In the genomic region with DNA sequence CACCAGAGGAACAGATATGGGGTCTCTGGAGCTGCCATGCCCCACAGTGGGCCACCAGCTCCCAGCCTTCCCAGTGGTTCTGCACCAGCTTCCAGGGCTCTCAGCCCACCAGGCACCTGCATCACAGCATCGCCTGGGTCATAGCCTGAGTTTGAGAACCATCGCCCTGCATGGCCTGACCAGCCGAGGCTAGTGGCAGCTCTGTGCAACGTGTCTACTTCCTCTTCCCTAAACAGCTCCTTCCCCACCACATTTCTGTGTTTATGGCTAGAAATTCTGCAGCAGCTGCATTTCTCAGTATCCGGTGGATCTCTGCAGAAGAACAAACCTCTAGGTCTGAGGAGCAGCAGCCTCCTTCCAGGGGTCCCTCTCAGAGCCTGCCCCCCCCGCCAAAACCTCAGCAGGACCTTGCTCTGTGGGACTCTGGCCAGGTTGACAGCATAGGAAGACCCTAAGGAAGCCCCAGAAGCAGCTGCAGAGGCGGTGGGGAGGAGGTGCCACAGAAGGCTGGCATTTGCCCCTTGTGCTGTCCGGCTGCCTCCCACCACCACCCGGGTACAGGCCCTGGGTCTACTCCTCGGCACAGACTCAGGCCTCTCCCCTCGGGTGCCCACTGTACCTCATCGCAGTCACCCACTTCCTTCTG, we compare ENCODE assay signal across 8 cellular contexts. TPM values are rescaled to one million over a fixed set of nuclear protein-coding genes. Genes with fewer than 3 reads are reported as not detected.
DNase-seq lines count a peak whose midpoint lies in the region; ATAC-seq and TF ChIP-seq lines count a peak whose summit lies in the region.

No MANE protein-coding gene starts in this region.

- CTCF ChIA-PET in GM10248 (lab: Yijun Ruan, JAX) = interaction anchor here (0.9 to 1.5 kb wide), 7 partner anchors 10 to 199 kb away, joined by 3 to 6 read pairs (median 4); no protein-coding TSS in a partner anchor
- CTCF ChIA-PET in activated CD8-positive, alpha-beta T cell treated with anti-CD3 and anti-CD28 coated beads, Interleukin-2, amount 10 ng/mL, durations not matched to agents 7 days and 5 days (lab: Charles Lee) = interaction anchor here (1.0 to 2.2 kb wide), 6 partner anchors 13 to 110 kb away, joined by 3 to 16 read pairs (median 4); a partner anchor contains a TSS

- POLR2A ChIA-PET in GM10248 (lab: Yijun Ruan, JAX) = interaction anchor here (0.9 to 1.6 kb wide), 2 partner anchors 62 to 64 kb away, joined by 3 to 8 read pairs; a partner anchor contains a TSS
- POLR2A ChIA-PET in activated CD8-positive, alpha-beta T cell treated with anti-CD3 and anti-CD28 coated beads, Interleukin-2, amount 10 ng/mL, durations not matched to agents 7 days and 5 days (lab: Charles Lee) = interaction anchor here (0.6 to 2.6 kb wide), 6 partner anchors 12 to 65 kb away, joined by 3 to 32 read pairs (median 6); a partner anchor contains a TSS

- H3K27ac Mint-ChIP-seq in activated CD8-positive, alpha-beta T cell treated with anti-CD3 and anti-CD28 coated beads, Interleukin-2, amount 10 ng/mL, durations not matched to agents 7 days and 5 days = peak overlapping the region; percentile 87
- H3K27ac Mint-ChIP-seq in nephron = peak overlapping the region; percentile 40 to 77 (median 58)
- H3K27ac Mint-ChIP-seq in T-helper 2 cell treated with Interferon-gamma antibody and Interleukin-4, amounts not matched to agents 5 μg/mL and 100 μg/mL, for 36 hours = no peak overlapping the region

- H3K9me3 Mint-ChIP-seq in activated CD8-positive, alpha-beta T cell treated with anti-CD3 and anti-CD28 coated beads, Interleukin-2, amount 10 ng/mL, durations not matched to agents 7 days and 5 days (ENCODE audit: insufficient read depth) = no peaks in the 10 kb centered on the region
- no peaks in the 10 kb centered on the region for H3K9me3 Mint-ChIP-seq in nephron
- no peaks in the 10 kb centered on the region for H3K9me3 Mint-ChIP-seq in T-helper 2 cell treated with Interferon-gamma antibody and Interleukin-4, amounts not matched to agents 5 μg/mL and 100 μg/mL, for 36 hours

- TF ChIP-seq CTCF in GM10248 (IDR thresholded peaks at IDR 0.05; ENCODE audit: control extremely low read depth, extremely low read depth, low read depth, missing control alignments) (no peak), nephron (IDR thresholded peaks at IDR 0.05; ENCODE audit: unreplicated experiment in 3 of 3) (no peak)

- ATAC-seq in HG02938 (IDR thresholded peaks at IDR 0.05; ENCODE audit: unreplicated experiment) = peak; percentile 72
- peak; percentile 54 for ATAC-seq in activated CD8-positive, alpha-beta T cell treated with anti-CD3 and anti-CD28 coated beads, Interleukin-2, amount 10 ng/mL, durations not matched to agents 7 days and 5 days
- ATAC-seq in HG02623 (IDR thresholded peaks at IDR 0.05; ENCODE audit: unreplicated experiment) = no peak

- H3K27me3 Mint-ChIP-seq in activated CD8-positive, alpha-beta T cell treated with anti-CD3 and anti-CD28 coated beads, Interleukin-2, amount 10 ng/mL, durations not matched to agents 7 days and 5 days (ENCODE audit: low read depth) = no peaks in the 10 kb centered on the region
- no peaks in the 10 kb centered on the region for H3K27me3 Mint-ChIP-seq in nephron (ENCODE audit: low read depth)
- H3K27me3 Mint-ChIP-seq in T-helper 2 cell treated with Interferon-gamma antibody and Interleukin-4, amounts not matched to agents 5 μg/mL and 100 μg/mL, for 36 hours (ENCODE audit: low read depth) = no peaks in the 10 kb centered on the region

- peak overlapping the region; percentile 18 for H3K4me3 Mint-ChIP-seq in activated CD8-positive, alpha-beta T cell treated with anti-CD3 and anti-CD28 coated beads, Interleukin-2, amount 10 ng/mL, durations not matched to agents 7 days and 5 days
- H3K4me3 Mint-ChIP-seq in nephron = no peak overlapping the region
- no peak overlapping the region for H3K4me3 Mint-ChIP-seq in T-helper 2 cell treated with Interferon-gamma antibody and Interleukin-4, amounts not matched to agents 5 μg/mL and 100 μg/mL, for 36 hours

- H3K4me1 Mint-ChIP-seq in activated CD8-positive, alpha-beta T cell treated with anti-CD3 and anti-CD28 coated beads, Interleukin-2, amount 10 ng/mL, durations not matched to agents 7 days and 5 days (ENCODE audit: low read depth) = peaks cover 46% of the 10 kb centered on the region
- H3K4me1 Mint-ChIP-seq in nephron = peaks cover 40% of the 10 kb centered on the region
- H3K4me1 Mint-ChIP-seq in T-helper 2 cell treated with Interferon-gamma antibody and Interleukin-4, amounts not matched to agents 5 μg/mL and 100 μg/mL, for 36 hours (ENCODE audit: low read depth) = peaks cover 11% of the 10 kb centered on the region

- H3K36me3 Mint-ChIP-seq in activated CD8-positive, alpha-beta T cell treated with anti-CD3 and anti-CD28 coated beads, Interleukin-2, amount 10 ng/mL, durations not matched to agents 7 days and 5 days (ENCODE audit: low read depth) = no peaks in the 10 kb centered on the region
- H3K36me3 Mint-ChIP-seq in nephron (ENCODE audit: low read depth) = no peaks in the 10 kb centered on the region
- no peaks in the 10 kb centered on the region for H3K36me3 Mint-ChIP-seq in T-helper 2 cell treated with Interferon-gamma antibody and Interleukin-4, amounts not matched to agents 5 μg/mL and 100 μg/mL, for 36 hours (ENCODE audit: low read depth)

- peak; percentile 60 for DNase-seq in GM10248 (ENCODE audit: extremely low spot score)
- DNase-seq in activated CD8-positive, alpha-beta T cell treated with anti-CD3 and anti-CD28 coated beads, Interleukin-2, amount 10 ng/mL, durations not matched to agents 7 days and 5 days = peak; percentile 49
- no peak for DNase-seq in effector CD4-positive, alpha-beta T cell
- no peak for DNase-seq in NCI-H2081 (lab: John Stamatoyannopoulos, UW)
- DNase-seq in T-helper 2 cell treated with Interferon-gamma antibody and Interleukin-4, amounts not matched to agents 5 μg/mL and 100 μg/mL, for 36 hours (ENCODE audit: low spot score) = no peak

RNA-seq across cellular contexts. Expression of a gene that starts 47.7 kb away (rescaled TPM):
- total RNA-seq in activated CD8-positive, alpha-beta T cell treated with anti-CD3 and anti-CD28 coated beads, Interleukin-2, amount 10 ng/mL, durations not matched to agents 7 days and 5 days = 100 to 1,000 TPM; 266 to 269 TPM

Comparison
In these comparisons a context has a peak if more than half of its experiments do, and no peak if none do; other contexts are left out.
1. DNase-seq: peak in GM10248 (single experiment) and activated CD8-positive, alpha-beta T cell treated with anti-CD3 and anti-CD28 coated beads, Interleukin-2, amount 10 ng/mL, durations not matched to agents 7 days and 5 days (single experiment); none in effector CD4-positive, alpha-beta T cell (single experiment), NCI-H2081 (0 of 2) and T-helper 2 cell treated with Interferon-gamma antibody and Interleukin-4, amounts not matched to agents 5 μg/mL and 100 μg/mL, for 36 hours (single experiment).